Comparison of ENCODE assay signal across 8 cellular contexts in genomic region chr11:69443138-69443967, GRCh38.
DNase-seq lines count a peak whose midpoint lies in the region; ATAC-seq and TF ChIP-seq lines count a peak whose summit lies in the region.

No MANE protein-coding gene starts in this region.

- no peak for TF ChIP-seq CTCF in AG04449 (IDR thresholded peaks at IDR 0.05; ENCODE audit: insufficient read depth, low read length, missing control alignments)
- no peak for TF ChIP-seq CTCF in epithelial cell of esophagus (IDR thresholded peaks at IDR 0.05; ENCODE audit: insufficient read depth, low read depth, low read length, missing control alignments)

- peak; percentile 65 for ATAC-seq in GM18870 (IDR thresholded peaks at IDR 0.05; ENCODE audit: unreplicated experiment)
- peak; percentile 79 for ATAC-seq in HG03135 (IDR thresholded peaks at IDR 0.05; ENCODE audit: unreplicated experiment)

- H3K4me1 ChIP-seq in mucosa of rectum (ENCODE audit: control insufficient read depth in 2 of 2, insufficient read depth in 2 of 2, low read length in 2 of 2) = peaks cover 19 to 20% of the 10 kb centered on the region in 2 donors

- H3K27ac ChIP-seq in mucosa of rectum (ENCODE audit: low read depth in 2 of 2, low read length in 2 of 2) = peak overlapping the region; percentile 70 to 74

- H3K9ac ChIP-seq in mucosa of rectum (ENCODE audit: low read depth in 1 of 2, low read length in 2 of 2) = peak overlapping the region; percentile 34 to 59

- DNase-seq in AG04449 (ENCODE audit: low read depth, low spot score) (no peak), NOMO-1 treated with dmso at 0.1 percent for 144 hours (lab: John Stamatoyannopoulos, UW; ENCODE audit: unreplicated experiment) (peak; percentile 90), activated T-cell treated with anti-CD3 and anti-CD28 coated beads for 4 hours (peak; percentile 57), epithelial cell of esophagus (ENCODE audit: low read depth) (peak; percentile 82)
- peak; percentile 24 to 51 for DNase-seq in stimulated activated CD8-positive, alpha-beta memory T cell treated with anti-CD3 and anti-CD28 coated beads, Interleukin-4, amount 100 ng/mL, for 4 hours (ENCODE audit: low read depth in 2 of 2, low spot score in 1 of 2)

- H3K27me3 ChIP-seq in mucosa of rectum (ENCODE audit: control insufficient read depth in 2 of 2, insufficient read depth in 2 of 2, low read length in 2 of 2) = no peaks in the 10 kb centered on the region

- H3K36me3 ChIP-seq in mucosa of rectum (ENCODE audit: control insufficient read depth in 2 of 2, insufficient read depth in 2 of 2, low read length in 2 of 2) = no peaks in the 10 kb centered on the region

- POLR2A ChIA-PET in AG04449 (lab: Yijun Ruan, JAX) = interaction anchor here (0.9 to 2.9 kb wide), 6 partner anchors 20 to 202 kb away, joined by 3 to 12 read pairs (median 7); no protein-coding TSS in a partner anchor

- no peaks in the 10 kb centered on the region for H3K9me3 ChIP-seq in mucosa of rectum (ENCODE audit: control insufficient read depth in 2 of 2, low read length in 2 of 2)

- H3K4me3 ChIP-seq in AG04449 (ENCODE audit: low read depth, low read length) = peak overlapping the region; percentile 54
- H3K4me3 ChIP-seq in epithelial cell of esophagus (ENCODE audit: low read length) = peak overlapping the region; percentile 14
- peak overlapping the region; percentile 59 to 67 for H3K4me3 ChIP-seq in mucosa of rectum (ENCODE audit: low read length in 2 of 2)

- CTCF ChIA-PET in AG04449 (lab: Yijun Ruan, JAX) = interaction anchor here (0.7 to 3.0 kb wide), 7 partner anchors 11 to 311 kb away, joined by 3 to 10 read pairs (median 4); partner anchors contain the start of gene MYEOV
